In genomic region chr1:161022432-161022831, GRCh38 we compare ENCODE assay signal across 1 cellular context.
A peak's percentile ranks its signal among the peaks of the same experiment; 100 is the strongest.
TF ChIP-seq lines count a peak whose summit lies in the region.

No MANE protein-coding gene starts in this region.

TF ChIP-seq in K562, 482 proteins besides CTCF, POLR2A, EP300 and RAD21:
- TF ChIP-seq ZKSCAN1 (IDR thresholded peaks at IDR 0.05; ENCODE audit: low read depth, low read length) = peak; percentile 82
- 0 out of 2 replicates have a peak, but pooled peaks have one; percentile 25 for TF ChIP-seq ZBTB33 (CRISPR knock-in tag; IDR thresholded peaks at IDR 0.05)
